ENCODE assay signal across 11 cellular contexts in the genomic region with DNA sequence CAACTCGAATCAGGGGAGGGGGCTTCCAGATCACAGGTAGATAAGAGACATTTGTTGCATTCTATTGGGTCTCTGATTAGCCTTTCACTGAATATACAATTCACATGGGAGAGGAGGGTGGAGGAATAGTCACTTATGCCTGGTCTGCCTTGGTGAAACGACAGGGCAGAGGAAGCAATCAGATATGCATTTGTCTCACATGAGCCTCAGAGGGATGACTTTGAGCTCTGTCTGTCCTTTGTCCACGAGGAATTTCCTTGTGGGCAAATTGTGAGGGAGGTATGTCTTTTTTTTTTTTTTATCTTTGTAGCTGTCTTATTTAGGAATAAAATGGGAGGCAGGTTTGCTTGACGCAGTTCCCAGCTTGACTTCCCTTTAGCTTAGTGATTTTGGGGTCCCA. TPM values are rescaled to one million over a fixed set of nuclear protein-coding genes. Genes with fewer than 3 reads are reported as not detected.
DNase-seq lines count a peak whose midpoint lies in the region; ATAC-seq and TF ChIP-seq lines count a peak whose summit lies in the region.
"Had no signal": no experiment of that assay in that cellular context is flagged by ENCODE, and none has a peak within 500 bp of the region (broad histone marks: within the 10 kb centered on the region; RNA-seq: fewer than 3 reads in every experiment).

No MANE protein-coding gene starts in this region.

- peak overlapping the region; percentile 32 for H2AK5ac ChIP-seq in IMR-90 (ENCODE audit: low read depth, low read length)

- no peak overlapping the region for H3K4me3 ChIP-seq in CD4-positive, CD25-positive, alpha-beta regulatory T cell (ENCODE audit: low read depth, low read length)
- H3K4me3 ChIP-seq in IMR-90 (ENCODE audit: insufficient read depth, low read depth, low read length) = no peak overlapping the region
- no peak overlapping the region for H3K4me3 ChIP-seq in brain microvascular endothelial cell (ENCODE audit: low read depth, low read length)
- H3K4me3 ChIP-seq in naive thymus-derived CD4-positive, alpha-beta T cell (ENCODE audit: low read length) = no peak overlapping the region
- H3K4me3 ChIP-seq in ascending aorta = no peak overlapping the region
- H3K4me3 ChIP-seq: thoracic aorta had no signal

- no peak for DNase-seq in CD4-positive, CD25-positive, alpha-beta regulatory T cell
- no peak for DNase-seq in IMR-90
- no peak for DNase-seq in brain microvascular endothelial cell
- DNase-seq in naive thymus-derived CD4-positive, alpha-beta T cell = no peak
- DNase-seq in posterior cingulate gyrus = no peak
- DNase-seq in ascending aorta (ENCODE audit: low spot score in 2 of 2) = no peak
- DNase-seq in NCI-H187 treated with DMSO at 0.1 percent for 48 hours (lab: John Stamatoyannopoulos, UW) = no peak

- H3K27me3 ChIP-seq in CD4-positive, CD25-positive, alpha-beta regulatory T cell (ENCODE audit: control insufficient read depth, insufficient read depth, low read length) = no peaks in the 10 kb centered on the region
- no peaks in the 10 kb centered on the region for H3K27me3 ChIP-seq in IMR-90 (ENCODE audit: control insufficient read depth, insufficient read depth, low read length)
- H3K27me3 ChIP-seq in brain microvascular endothelial cell (replicated peaks) = no peaks in the 10 kb centered on the region
- H3K27me3 ChIP-seq in naive thymus-derived CD4-positive, alpha-beta T cell (ENCODE audit: control insufficient read depth in 2 of 2, insufficient read depth in 2 of 2, low read length in 2 of 2) = no peaks in the 10 kb centered on the region
- no peaks in the 10 kb centered on the region for H3K27me3 ChIP-seq in ascending aorta

- H3K4me1 ChIP-seq in CD4-positive, CD25-positive, alpha-beta regulatory T cell (ENCODE audit: control insufficient read depth, insufficient read depth, low read length, poor library complexity, severe bottlenecking) = peaks cover 49% of the 10 kb centered on the region
- peaks cover 14% of the 10 kb centered on the region for H3K4me1 ChIP-seq in IMR-90 (ENCODE audit: control insufficient read depth, insufficient read depth, low read length)
- peaks cover 37 to 39% of the 10 kb centered on the region in 2 donors for H3K4me1 ChIP-seq in naive thymus-derived CD4-positive, alpha-beta T cell (ENCODE audit: control insufficient read depth in 2 of 2, insufficient read depth in 2 of 2, low read length in 2 of 2)
- H3K4me1 ChIP-seq in ascending aorta = peaks cover 0 to 6% of the 10 kb centered on the region in 2 donors

- peaks cover 26 to 54% (median 36%) of the 10 kb centered on the region in 4 donors for H3K4me1 Mint-ChIP-seq in CD4-positive, CD25-positive, alpha-beta regulatory T cell
- H3K4me1 Mint-ChIP-seq in naive thymus-derived CD4-positive, alpha-beta T cell = peaks cover 8 to 55% (median 49%) of the 10 kb centered on the region in 7 donors

- H3K18ac ChIP-seq in IMR-90 (ENCODE audit: low read depth, low read length) = peak overlapping the region; percentile 49; the same call in 1 of the 2 replicates

- H3K27ac Mint-ChIP-seq in CD4-positive, CD25-positive, alpha-beta regulatory T cell = peak overlapping the region; percentile 90 to 98 (median 97)
- H3K27ac Mint-ChIP-seq in naive thymus-derived CD4-positive, alpha-beta T cell = peak overlapping the region in 8 of 9 donors; percentile 91 to 98 (median 96)

- ATAC-seq in CD4-positive, CD25-positive, alpha-beta regulatory T cell (ENCODE audit: low read depth in 2 of 2) = no peak
- ATAC-seq in IMR-90 (ENCODE audit: low read depth) (no peak), GM18861 (IDR thresholded peaks at IDR 0.05; ENCODE audit: unreplicated experiment) (no peak)
- no peak for ATAC-seq in naive thymus-derived CD4-positive, alpha-beta T cell

- TF ChIP-seq RAD21 in IMR-90 (IDR thresholded peaks at IDR 0.05; ENCODE audit: low read length) = no peak

- no peaks in the 10 kb centered on the region for H3K9me3 Mint-ChIP-seq in CD4-positive, CD25-positive, alpha-beta regulatory T cell
- no peaks in the 10 kb centered on the region for H3K9me3 Mint-ChIP-seq in naive thymus-derived CD4-positive, alpha-beta T cell

- peak overlapping the region; percentile 27; the same call in 1 of the 2 replicates for H2BK20ac ChIP-seq in IMR-90 (ENCODE audit: low read depth, low read length)

- H2BK120ac ChIP-seq in IMR-90 (ENCODE audit: low read depth, low read length) = peak overlapping the region; percentile 97

- in situ Hi-C loops in IMR-90 (cut with MboI; ENCODE audit: low sequenced_read_pairs) (no loop called here), brain microvascular endothelial cell (cut with HindIII; ENCODE audit: low pct_ligation_motif_present, low sequenced_read_pairs) (no loop called here)

- no peaks in the 10 kb centered on the region for H3K27me3 Mint-ChIP-seq in CD4-positive, CD25-positive, alpha-beta regulatory T cell
- no peaks in the 10 kb centered on the region for H3K27me3 Mint-ChIP-seq in naive thymus-derived CD4-positive, alpha-beta T cell

- H3K4me2 ChIP-seq in IMR-90 (ENCODE audit: low read depth, low read length) = no peak overlapping the region

- H3K9ac ChIP-seq in IMR-90 (ENCODE audit: low read depth, low read length) = no peak overlapping the region; the same call in 1 of the 2 replicates

- no peak overlapping the region for H3K23ac ChIP-seq in IMR-90 (ENCODE audit: low read depth, low read length)

- intact Hi-C loops in IMR-90 (cut with micrococcal nuclease) (loop anchor here (2.0 to 10.0 kb wide), 2 partner anchors 452 to 698 kb away; no protein-coding TSS in a partner anchor), posterior cingulate gyrus (cut with DNase I) (no loop called here), ascending aorta (cut with DNase I) (loop anchor here (2.0 to 5.0 kb wide), 2 partner anchors 542 to 701 kb away; no protein-coding TSS in a partner anchor)
- intact Hi-C loops in naive thymus-derived CD4-positive, alpha-beta T cell (cut with micrococcal nuclease) = loop anchor here in 1 of 2 donors (1.0 to 5.0 kb wide), 2 partner anchors 396 to 542 kb away; no protein-coding TSS in a partner anchor

- no peak overlapping the region for H2BK15ac ChIP-seq in IMR-90 (ENCODE audit: low read depth, low read length)

- H2BK5ac ChIP-seq in IMR-90 (ENCODE audit: low read depth, low read length, poor library complexity, severe bottlenecking) = no peak overlapping the region

- no CpG with 5 or more reads among the region's 4 CpGs for WGBS in IMR-90 (ENCODE audit: extremely low coverage in 2 of 2, insufficient read length in 1 of 2), 2 experiments

- H3K36me3 ChIP-seq in CD4-positive, CD25-positive, alpha-beta regulatory T cell (ENCODE audit: control insufficient read depth, insufficient read depth, low read length) = no peaks in the 10 kb centered on the region
- H3K36me3 ChIP-seq in IMR-90 (ENCODE audit: control insufficient read depth, insufficient read depth, low read length) = no peaks in the 10 kb centered on the region
- no peaks in the 10 kb centered on the region for H3K36me3 ChIP-seq in brain microvascular endothelial cell (replicated peaks)
- H3K36me3 ChIP-seq in naive thymus-derived CD4-positive, alpha-beta T cell (ENCODE audit: control insufficient read depth in 2 of 3, insufficient read depth in 3 of 3, low read length in 3 of 3) = no peaks in the 10 kb centered on the region
- no peaks in the 10 kb centered on the region for H3K36me3 ChIP-seq in ascending aorta
- H3K36me3 ChIP-seq: thoracic aorta had no signal

- dilution Hi-C loops in IMR-90 (cut with HindIII; ENCODE audit: low sequenced_read_pairs, unreplicated experiment) = no loop called here

- peak overlapping the region; percentile 69 for H4K5ac ChIP-seq in IMR-90 (ENCODE audit: low read depth, low read length)

- H3K9me1 ChIP-seq in IMR-90 (ENCODE audit: insufficient read depth, low read length) = peaks cover 7% of the 10 kb centered on the region; the same call in 1 of the 2 replicates

- H2AFZ ChIP-seq in IMR-90 (replicated peaks; ENCODE audit: low read length, poor library complexity) = no peak overlapping the region

- H4K91ac ChIP-seq in IMR-90 (ENCODE audit: insufficient read depth, low read depth, low read length) = peak overlapping the region; percentile 46; the same call in 1 of the 2 replicates

- H3K27ac ChIP-seq in CD4-positive, CD25-positive, alpha-beta regulatory T cell (ENCODE audit: insufficient read depth, low read length, poor library complexity, severe bottlenecking) = no peak overlapping the region
- H3K27ac ChIP-seq in IMR-90 (ENCODE audit: insufficient read depth, low read length) (no peak overlapping the region), brain microvascular endothelial cell (peak overlapping the region; percentile 84), ascending aorta (no peak overlapping the region)
- no peak overlapping the region for H3K27ac ChIP-seq in naive thymus-derived CD4-positive, alpha-beta T cell (ENCODE audit: low read depth, low read length)

- no peak overlapping the region for H3K56ac ChIP-seq in IMR-90 (ENCODE audit: extremely low read depth, insufficient read depth, low read length)

- H4K8ac ChIP-seq in IMR-90 (ENCODE audit: low read depth in 2 of 2, low read length in 2 of 2) = peak overlapping the region in 1 of 2 experiments; percentile 56; a peak in 1 of 4 replicates

- no peak overlapping the region for H2AK9ac ChIP-seq in IMR-90 (replicated peaks; ENCODE audit: low read depth, low read length, poor library complexity)

- BruUV-seq in IMR-90 (replicated peaks; lab: Mats Ljungman, UMichigan) = no TSS peak

- H3K4ac ChIP-seq in IMR-90 (ENCODE audit: low read depth, low read length) = peak overlapping the region; percentile 6

- POLR2A ChIA-PET in IMR-90 (lab: Charles Lee; ENCODE audit: unreplicated experiment) = interaction anchor here (0.8 kb wide), 1 partner anchor 33 kb away, joined by 9 read pairs; no protein-coding TSS in a partner anchor
- POLR2A ChIA-PET in naive thymus-derived CD4-positive, alpha-beta T cell (lab: Charles Lee) = interaction anchor here (0.6 to 18.7 kb wide), 11 partner anchors 9 to 544 kb away, joined by 3 to 1267 read pairs (median 6); a partner anchor contains a TSS

- peak overlapping the region in 1 of 4 donors; percentile 59 for H3K4me3 Mint-ChIP-seq in CD4-positive, CD25-positive, alpha-beta regulatory T cell
- H3K4me3 Mint-ChIP-seq in naive thymus-derived CD4-positive, alpha-beta T cell = peak overlapping the region in 3 of 10 donors; percentile 72 to 84 (median 82)

- H3K79me1 ChIP-seq in IMR-90 (ENCODE audit: low read depth in 1 of 2, low read length in 2 of 2) = peaks cover 0 to 13% of the 10 kb centered on the region in 2 experiments; a peak in 3 of 4 replicates

- CTCF ChIA-PET in IMR-90 (lab: Yijun Ruan, JAX) = interaction anchor here (0.6 to 1.3 kb wide), 15 partner anchors 8 to 1078 kb away, joined by 3 to 21 read pairs (median 4); no protein-coding TSS in a partner anchor
- CTCF ChIA-PET in naive thymus-derived CD4-positive, alpha-beta T cell (lab: Charles Lee) = interaction anchor here (0.6 to 6.9 kb wide), 36 partner anchors 8 to 545 kb away, joined by 3 to 101 read pairs (median 5); a partner anchor contains a TSS

- H4K20me1 ChIP-seq in IMR-90 (ENCODE audit: insufficient read depth, low read length) = no peaks in the 10 kb centered on the region

- TF ChIP-seq CTCF in IMR-90 (conservative IDR thresholded peaks at IDR 0.05; ENCODE audit: low read depth, low read length) (no peak), brain microvascular endothelial cell (IDR thresholded peaks at IDR 0.05; ENCODE audit: low read depth, low read length, missing control alignments) (no peak), ascending aorta (IDR thresholded peaks at IDR 0.05) (no peak)

- TF ChIP-seq POLR2A in IMR-90 (IDR thresholded peaks at IDR 0.05; ENCODE audit: low read depth, low read length) = no peak

- no peaks in the 10 kb centered on the region for H3K36me3 Mint-ChIP-seq in CD4-positive, CD25-positive, alpha-beta regulatory T cell
- H3K36me3 Mint-ChIP-seq in naive thymus-derived CD4-positive, alpha-beta T cell = no peaks in the 10 kb centered on the region

- no peak overlapping the region; the same call in 1 of the 2 replicates for H3K14ac ChIP-seq in IMR-90 (replicated peaks; ENCODE audit: low read depth, low read length)

- H3K9me3 ChIP-seq in CD4-positive, CD25-positive, alpha-beta regulatory T cell (ENCODE audit: control insufficient read depth in 2 of 2, low read length in 2 of 2) = no peaks in the 10 kb centered on the region
- H3K9me3 ChIP-seq in IMR-90 (ENCODE audit: control insufficient read depth, insufficient read depth, low read length) = no peaks in the 10 kb centered on the region
- H3K9me3 ChIP-seq in naive thymus-derived CD4-positive, alpha-beta T cell (ENCODE audit: control insufficient read depth in 2 of 3, low read length in 3 of 3) = no peaks in the 10 kb centered on the region
- no peaks in the 10 kb centered on the region for H3K9me3 ChIP-seq in ascending aorta
- H3K9me3 ChIP-seq: thoracic aorta had no signal

RNA-seq across cellular contexts. Expression of a gene that starts 28.5 kb away (rescaled TPM):
- 6,725 TPM for total RNA-seq in CD4-positive, CD25-positive, alpha-beta regulatory T cell
- polyA plus RNA-seq in CD4-positive, CD25-positive, alpha-beta regulatory T cell = over 10,000 TPM; 30,486 to 36,942 (median 35,671) TPM
- total RNA-seq in IMR-90 (2012; rRNA removed) = 9,222 and 11,116 TPM in 2 replicates
- polyA plus RNA-seq in IMR-90 (2012; rRNA removed) = 4,133 and 4,648 TPM in 2 replicates
- 4,164 and 9,036 TPM in 2 replicates for polyA plus RNA-seq in IMR-90 (2012; cell fraction: cytosol; rRNA removed)
- 567 and 1,669 TPM in 2 replicates for polyA plus RNA-seq in IMR-90 (2012; cell fraction: nucleus; rRNA removed; ENCODE audit: low replicate concordance)
- over 10,000 TPM in 1 of 5 experiments, 1,000 to 10,000 TPM in 4; 3,911 to 13,454 (median 4,935) TPM for total RNA-seq in naive thymus-derived CD4-positive, alpha-beta T cell
- polyA plus RNA-seq in naive thymus-derived CD4-positive, alpha-beta T cell = over 10,000 TPM; 26,512 to 30,787 TPM
- 2,397 TPM for total RNA-seq in ascending aorta

RNA-seq across cellular contexts. Expression of a gene that starts 40.0 kb away (rescaled TPM):
- not detected for total RNA-seq in CD4-positive, CD25-positive, alpha-beta regulatory T cell
- polyA plus RNA-seq in CD4-positive, CD25-positive, alpha-beta regulatory T cell = not detected
- not detected in 2 replicates for total RNA-seq in IMR-90 (2012; rRNA removed)
- not detected in 2 replicates for polyA plus RNA-seq in IMR-90 (2012; rRNA removed)
- polyA plus RNA-seq in IMR-90 (2012; cell fraction: cytosol; rRNA removed) = not detected in 2 replicates
- polyA plus RNA-seq in IMR-90 (2012; cell fraction: nucleus; rRNA removed; ENCODE audit: low replicate concordance) = not detected in 2 replicates
- 10 to 100 TPM in 1 of 5 experiments, under 1 TPM in 3, not detected in 1; 0.35 to 15.2 (median 0.51) TPM for total RNA-seq in naive thymus-derived CD4-positive, alpha-beta T cell
- not detected for polyA plus RNA-seq in naive thymus-derived CD4-positive, alpha-beta T cell
- total RNA-seq in ascending aorta = 0.53 TPM
- total RNA-seq: OCI-LY7 had no signal
- polyA plus RNA-seq: BJ had no signal
